In the genomic region with DNA sequence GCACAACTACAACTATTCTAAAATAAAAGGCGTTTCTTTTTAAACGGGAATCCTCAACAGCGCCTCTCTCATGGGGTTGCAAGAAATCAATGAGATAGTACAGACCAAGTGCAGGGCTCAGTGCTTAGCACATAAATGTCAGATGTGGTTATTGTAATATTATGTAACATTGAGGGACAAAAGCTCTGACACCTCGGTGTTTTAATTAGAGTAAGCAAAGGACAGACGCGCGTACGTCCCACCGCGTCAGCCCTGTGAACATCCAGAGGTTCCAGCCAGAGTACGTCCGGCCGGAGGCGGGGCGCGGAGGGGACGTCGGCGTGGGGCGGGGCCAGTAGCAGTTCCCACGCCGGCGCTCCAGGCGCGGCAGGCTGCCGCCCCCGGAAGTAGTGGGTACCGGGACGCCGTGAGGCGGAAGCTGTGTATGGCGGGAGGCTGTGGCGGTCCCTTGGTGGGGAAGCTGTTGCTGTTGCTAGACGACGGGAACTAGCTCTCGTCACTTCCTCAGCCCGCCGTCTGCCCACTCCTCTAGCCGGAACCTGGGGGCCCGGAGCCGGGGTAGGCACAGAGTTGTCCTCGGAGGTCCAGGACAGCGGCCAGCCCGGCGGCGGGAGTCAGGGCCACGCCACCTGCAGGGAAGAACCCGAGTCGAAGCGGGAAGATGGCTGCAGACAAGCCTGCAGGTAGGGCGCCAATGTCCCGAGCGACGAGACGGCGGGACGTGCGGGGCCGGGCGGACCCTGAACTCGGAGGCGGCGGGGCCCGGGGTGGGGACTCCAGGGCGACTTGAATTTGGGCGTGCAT, we compare ENCODE assay signal across 8 cellular contexts. TPM values are rescaled to one million over a fixed set of nuclear protein-coding genes. Genes with fewer than 3 reads are reported as not detected.
DNase-seq lines count a peak whose midpoint lies in the region; ATAC-seq and TF ChIP-seq lines count a peak whose summit lies in the region.

A gene with protein sequence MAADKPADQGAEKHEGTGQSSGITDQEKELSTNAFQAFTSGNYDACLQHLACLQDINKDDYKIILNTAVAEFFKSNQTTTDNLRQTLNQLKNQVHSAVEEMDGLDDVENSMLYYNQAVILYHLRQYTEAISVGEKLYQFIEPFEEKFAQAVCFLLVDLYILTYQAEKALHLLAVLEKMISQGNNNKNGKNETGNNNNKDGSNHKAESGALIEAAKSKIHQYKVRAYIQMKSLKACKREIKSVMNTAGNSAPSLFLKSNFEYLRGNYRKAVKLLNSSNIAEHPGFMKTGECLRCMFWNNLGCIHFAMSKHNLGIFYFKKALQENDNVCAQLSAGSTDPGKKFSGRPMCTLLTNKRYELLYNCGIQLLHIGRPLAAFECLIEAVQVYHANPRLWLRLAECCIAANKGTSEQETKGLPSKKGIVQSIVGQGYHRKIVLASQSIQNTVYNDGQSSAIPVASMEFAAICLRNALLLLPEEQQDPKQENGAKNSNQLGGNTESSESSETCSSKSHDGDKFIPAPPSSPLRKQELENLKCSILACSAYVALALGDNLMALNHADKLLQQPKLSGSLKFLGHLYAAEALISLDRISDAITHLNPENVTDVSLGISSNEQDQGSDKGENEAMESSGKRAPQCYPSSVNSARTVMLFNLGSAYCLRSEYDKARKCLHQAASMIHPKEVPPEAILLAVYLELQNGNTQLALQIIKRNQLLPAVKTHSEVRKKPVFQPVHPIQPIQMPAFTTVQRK (plus strand): TSS at position 389 of the 804 bp plus-strand sequence. CDS start 273 bp downstream, at position 662.

- H3K9me3 ChIP-seq in DND-41 (ENCODE audit: insufficient read depth, low read length, severe bottlenecking), result no peaks in the 10 kb centered on the region
- H3K9me3 ChIP-seq in KOPT-K1 (ENCODE audit: insufficient read depth, low read length, poor library complexity, severe bottlenecking), result no peaks in the 10 kb centered on the region
- no peaks in the 10 kb centered on the region for H3K9me3 ChIP-seq in Peyer's patch
- no peaks in the 10 kb centered on the region for H3K9me3 ChIP-seq in muscle layer of colon (ENCODE audit: low read length)

- peak within 1 kb of the TSS; percentile 77 for H3K4me2 ChIP-seq in DND-41 (ENCODE audit: insufficient read depth, low read length)

- peak within 1 kb of the TSS; percentile 92 for H2AFZ ChIP-seq in DND-41 (ENCODE audit: low read depth, low read length)

- H3K36me3 ChIP-seq in DND-41 (ENCODE audit: insufficient read depth, low read length), result peaks cover 15% of the 10 kb centered on the region
- H3K36me3 ChIP-seq in KOPT-K1 (ENCODE audit: insufficient read depth, low read length), result peaks cover 25% of the 10 kb centered on the region
- no peaks in the 10 kb centered on the region for H3K36me3 ChIP-seq in Peyer's patch
- no peaks in the 10 kb centered on the region for H3K36me3 ChIP-seq in muscle layer of colon (ENCODE audit: insufficient read depth, low read length)

- TF ChIP-seq CTCF in DND-41 (IDR thresholded peaks at IDR 0.05; ENCODE audit: borderline replicate concordance, extremely low read depth, low read length, poor library complexity, severe bottlenecking) (peak; percentile 30), Peyer's patch (IDR thresholded peaks at IDR 0.05) (peak in 5 of 6 experiments; percentile 13 to 48 (median 30))

- DNase-seq in DND-41, result peak; percentile 97
- DNase-seq in Peyer's patch, result peak; percentile 96 to 98 (median 96)
- peak; percentile 93 to 97 for DNase-seq in activated T-cell treated with anti-CD3 and anti-CD28 coated beads, Interleukin-2, amount 50 U/mL, for 48 hours
- peak; percentile 87 for DNase-seq in stimulated activated CD8-positive, alpha-beta memory T cell treated with anti-CD3 and anti-CD28 coated beads, Interleukin-7, amount 100 ng/mL, for 24 hours (ENCODE audit: low read depth)

- peaks cover 47% of the 10 kb centered on the region for H3K79me2 ChIP-seq in DND-41 (ENCODE audit: insufficient read depth, low read length)

- ATAC-seq in DND-41 (ENCODE audit: insufficient read depth, low read depth), result peak; percentile 97
- peak; percentile 98 for ATAC-seq in GM21786 (IDR thresholded peaks at IDR 0.05; ENCODE audit: unreplicated experiment)
- ATAC-seq in esophagus mucosa, result peak; percentile 100

- peak within 1 kb of the TSS; percentile 85 for H3K27ac ChIP-seq in DND-41 (ENCODE audit: low read length)
- peak within 1 kb of the TSS; percentile 69 for H3K27ac ChIP-seq in KOPT-K1 (ENCODE audit: low read depth, low read length, poor library complexity, severe bottlenecking)
- peak within 1 kb of the TSS; percentile 84 to 88 (median 86) for H3K27ac ChIP-seq in Peyer's patch
- peak within 1 kb of the TSS; percentile 66 for H3K27ac ChIP-seq in muscle layer of colon (ENCODE audit: low read depth, low read length)

- H3K4me1 ChIP-seq in DND-41 (ENCODE audit: insufficient read depth, low read length) (peaks cover 34% of the 10 kb centered on the region), Peyer's patch (peaks cover 0 to 17% (median 0%) of the 10 kb centered on the region in 4 donors), muscle layer of colon (ENCODE audit: insufficient read depth, low read length) (peaks cover 17% of the 10 kb centered on the region)

- H3K4me3 ChIP-seq in DND-41 (ENCODE audit: low read depth in 1 of 2, low read length in 2 of 2) (peak within 1 kb of the TSS; percentile 93 to 98), Peyer's patch (peak within 1 kb of the TSS; percentile 80 to 86 (median 84)), muscle layer of colon (ENCODE audit: low read depth in 1 of 2, low read length in 2 of 2) (peak within 1 kb of the TSS; percentile 43 to 71)

- H4K20me1 ChIP-seq in DND-41 (ENCODE audit: insufficient read depth, low read length), result peaks cover 13% of the 10 kb centered on the region

- peak within 1 kb of the TSS; percentile 89 for H3K9ac ChIP-seq in DND-41 (ENCODE audit: low read depth, low read length)
- peak within 1 kb of the TSS; percentile 44 for H3K9ac ChIP-seq in muscle layer of colon (ENCODE audit: low read length)

- H3K27me3 ChIP-seq in DND-41 (ENCODE audit: insufficient read depth, low read length, poor library complexity) (no peaks in the 10 kb centered on the region), Peyer's patch (no peaks in the 10 kb centered on the region), muscle layer of colon (ENCODE audit: control insufficient read depth in 1 of 2, insufficient read depth in 2 of 2, low read length in 2 of 2) (no peaks in the 10 kb centered on the region)

- peak; percentile 42 to 61 for TF ChIP-seq POLR2A in Peyer's patch (IDR thresholded peaks at IDR 0.05)

RNA-seq across cellular contexts. Expression of the gene that starts here (rescaled TPM):
- total RNA-seq in Peyer's patch (10 to 100 TPM; 22.8 to 46.3 (median 31.5) TPM), esophagus mucosa (25.7 TPM)

Comparison
In these comparisons a context has a peak if more than half of its experiments do, and no peak if none do; other contexts are left out.
1. Peak in every context shown above with its lines: DNase-seq, ATAC-seq, H3K4me3 ChIP-seq and H3K27ac ChIP-seq.